ENCODE assay signal across 8 cellular contexts in genomic region chr3:53162672-53163458, GRCh38. TPM values are rescaled to one million over a fixed set of nuclear protein-coding genes. Genes with fewer than 3 reads are reported as not detected.
DNase-seq lines count a peak whose midpoint lies in the region; ATAC-seq, FAIRE-seq and TF ChIP-seq lines count a peak whose summit lies in the region.

No MANE protein-coding gene starts in this region.

- no peaks in the 10 kb centered on the region for H3K36me3 Mint-ChIP-seq in activated naive CD4-positive, alpha-beta T cell treated with anti-CD3 and anti-CD28 coated beads, Interleukin-2, amount 10 ng/mL, durations not matched to agents 7 days and 5 days
- peaks cover 5% of the 10 kb centered on the region for H3K36me3 Mint-ChIP-seq in stimulated activated memory B cell treated with anti-CD40 and anti-IgM and Interleukin-4, amounts not matched to agents 10 μg/mL and 1 μg/mL and 100 μg/mL, for 72 hours

- no peak for TF ChIP-seq CTCF in MM.1S (IDR thresholded peaks at IDR 0.05; ENCODE audit: low read length)
- TF ChIP-seq CTCF in kidney (IDR thresholded peaks at IDR 0.05; ENCODE audit: borderline replicate concordance, extremely low read depth, insufficient read depth): no peak

- H3K4me3 ChIP-seq in MM.1S (ENCODE audit: low read length): peak overlapping the region; percentile 48
- H3K4me3 ChIP-seq in kidney (ENCODE audit: low read length in 2 of 2): peak overlapping the region; percentile 52 to 81

- peak overlapping the region; percentile 40 for H3K27ac Mint-ChIP-seq in activated naive CD4-positive, alpha-beta T cell treated with anti-CD3 and anti-CD28 coated beads, Interleukin-2, amount 10 ng/mL, durations not matched to agents 7 days and 5 days
- H3K27ac Mint-ChIP-seq in stimulated activated memory B cell treated with anti-CD40 and anti-IgM and Interleukin-4, amounts not matched to agents 10 μg/mL and 1 μg/mL and 100 μg/mL, for 72 hours: peak overlapping the region; percentile 78

- peak overlapping the region; percentile 80 for H3K4me3 Mint-ChIP-seq in activated naive CD4-positive, alpha-beta T cell treated with anti-CD3 and anti-CD28 coated beads, Interleukin-2, amount 10 ng/mL, durations not matched to agents 7 days and 5 days
- H3K4me3 Mint-ChIP-seq in stimulated activated memory B cell treated with anti-CD40 and anti-IgM and Interleukin-4, amounts not matched to agents 10 μg/mL and 1 μg/mL and 100 μg/mL, for 72 hours: peak overlapping the region; percentile 86

- H4K20me1 ChIP-seq in MM.1S (ENCODE audit: insufficient read depth, low read length): no peaks in the 10 kb centered on the region

- intact Hi-C loops in kidney (cut with DNase I): no loop called here

- CTCF ChIA-PET in activated naive CD4-positive, alpha-beta T cell treated with anti-CD3 and anti-CD28 coated beads, Interleukin-2, amount 10 ng/mL, durations not matched to agents 7 days and 5 days (lab: Charles Lee): interaction anchor here (0.7 to 2.2 kb wide), 3 partner anchors 29 to 34 kb away, joined by 3 to 6 read pairs (median 4); no protein-coding TSS in a partner anchor

- peaks cover 14% of the 10 kb centered on the region for H3F3A ChIP-seq in MM.1S (ENCODE audit: insufficient read depth, low read length)

- no peak overlapping the region for H3K9ac ChIP-seq in MM.1S (ENCODE audit: low read length)
- H3K9ac ChIP-seq in kidney (ENCODE audit: low read length in 2 of 2): peak overlapping the region; percentile 26 to 76

- DNase-seq in MM.1S: no peak
- peak; percentile 61 for DNase-seq in activated naive CD4-positive, alpha-beta T cell treated with anti-CD3 and anti-CD28 coated beads, Interleukin-2, amount 10 ng/mL, durations not matched to agents 7 days and 5 days
- no peak for DNase-seq in kidney
- no peak for DNase-seq in dedifferentiated amniotic fluid mesenchymal stem cell (ENCODE audit: extremely low spot score)
- no peak for DNase-seq in T1000 (lab: John Stamatoyannopoulos, UW)
- no peak for DNase-seq in cerebellar nuclear complex (lab: John Stamatoyannopoulos, UW)

- peaks cover 58% of the 10 kb centered on the region for H3K79me2 ChIP-seq in MM.1S (ENCODE audit: low read length)

- H3K4me1 ChIP-seq in MM.1S (ENCODE audit: low read length) (peaks cover 24% of the 10 kb centered on the region), kidney (ENCODE audit: control insufficient read depth in 1 of 2, insufficient read depth in 1 of 2, low read depth in 1 of 2, low read length in 2 of 2) (peaks cover 35 to 58% of the 10 kb centered on the region in 2 donors)

- FAIRE-seq in kidney (lab: Jason Lieb, UNC): no peak

- no peaks in the 10 kb centered on the region for H3K9me3 Mint-ChIP-seq in activated naive CD4-positive, alpha-beta T cell treated with anti-CD3 and anti-CD28 coated beads, Interleukin-2, amount 10 ng/mL, durations not matched to agents 7 days and 5 days
- H3K9me3 Mint-ChIP-seq in stimulated activated memory B cell treated with anti-CD40 and anti-IgM and Interleukin-4, amounts not matched to agents 10 μg/mL and 1 μg/mL and 100 μg/mL, for 72 hours: no peaks in the 10 kb centered on the region

- no peaks in the 10 kb centered on the region for H3K9me3 ChIP-seq in MM.1S (replicated peaks; ENCODE audit: insufficient read depth, low read length)
- H3K9me3 ChIP-seq in kidney (ENCODE audit: control insufficient read depth in 1 of 2, low read length in 2 of 2): no peaks in the 10 kb centered on the region

- TF ChIP-seq POLR2A in GM19193 (IDR thresholded peaks at IDR 0.05; ENCODE audit: extremely low read depth, insufficient read depth, insufficient read length): peak; percentile 49

- H3K27ac ChIP-seq in MM.1S (ENCODE audit: low read length) (no peak overlapping the region), kidney (ENCODE audit: low read depth in 2 of 2, low read length in 2 of 2) (peak overlapping the region; percentile 52 to 71)

- peaks cover 17% of the 10 kb centered on the region for H3K4me1 Mint-ChIP-seq in activated naive CD4-positive, alpha-beta T cell treated with anti-CD3 and anti-CD28 coated beads, Interleukin-2, amount 10 ng/mL, durations not matched to agents 7 days and 5 days
- H3K4me1 Mint-ChIP-seq in stimulated activated memory B cell treated with anti-CD40 and anti-IgM and Interleukin-4, amounts not matched to agents 10 μg/mL and 1 μg/mL and 100 μg/mL, for 72 hours: peaks cover 71% of the 10 kb centered on the region

- H3K9me2 ChIP-seq in MM.1S (replicated peaks; ENCODE audit: insufficient read depth, low read length): no peaks in the 10 kb centered on the region

- no peaks in the 10 kb centered on the region for H3K27me3 ChIP-seq in MM.1S (replicated peaks; ENCODE audit: insufficient read depth, low read length)

- H3K36me3 ChIP-seq in MM.1S (replicated peaks; ENCODE audit: insufficient read depth, low read length) (no peaks in the 10 kb centered on the region), kidney (ENCODE audit: control insufficient read depth in 1 of 2, insufficient read depth in 2 of 2, low read length in 2 of 2) (peaks cover 0 to 3% of the 10 kb centered on the region in 2 donors)

- ATAC-seq in stimulated activated memory B cell treated with anti-CD40 and anti-IgM and Interleukin-4, amounts not matched to agents 10 μg/mL and 1 μg/mL and 100 μg/mL, for 72 hours: peak; percentile 51

- peak overlapping the region; percentile 38; the same call in 1 of the 2 replicates for H3K4me2 ChIP-seq in MM.1S (ENCODE audit: low read depth, low read length)

- H2AFZ ChIP-seq in MM.1S (ENCODE audit: low read length): no peak overlapping the region

- peaks cover 28% of the 10 kb centered on the region for H3K27me3 Mint-ChIP-seq in activated naive CD4-positive, alpha-beta T cell treated with anti-CD3 and anti-CD28 coated beads, Interleukin-2, amount 10 ng/mL, durations not matched to agents 7 days and 5 days
- H3K27me3 Mint-ChIP-seq in stimulated activated memory B cell treated with anti-CD40 and anti-IgM and Interleukin-4, amounts not matched to agents 10 μg/mL and 1 μg/mL and 100 μg/mL, for 72 hours: no peaks in the 10 kb centered on the region

RNA-seq across cellular contexts. Expression of gene PRKCD, which starts 1.9 kb away (rescaled TPM):
- 26.6 TPM for total RNA-seq in kidney
- polyA plus RNA-seq in kidney (ENCODE audit: insufficient read depth, low read depth, low replicate concordance): 29.1 TPM

RNA-seq across cellular contexts. Expression of gene RFT1, which starts 32.6 kb away (rescaled TPM):
- 22.8 TPM for total RNA-seq in kidney
- polyA plus RNA-seq in kidney (ENCODE audit: insufficient read depth, low read depth, low replicate concordance): 14.7 TPM
